8 cellular contexts compared by ENCODE assay signal in the genomic region with DNA sequence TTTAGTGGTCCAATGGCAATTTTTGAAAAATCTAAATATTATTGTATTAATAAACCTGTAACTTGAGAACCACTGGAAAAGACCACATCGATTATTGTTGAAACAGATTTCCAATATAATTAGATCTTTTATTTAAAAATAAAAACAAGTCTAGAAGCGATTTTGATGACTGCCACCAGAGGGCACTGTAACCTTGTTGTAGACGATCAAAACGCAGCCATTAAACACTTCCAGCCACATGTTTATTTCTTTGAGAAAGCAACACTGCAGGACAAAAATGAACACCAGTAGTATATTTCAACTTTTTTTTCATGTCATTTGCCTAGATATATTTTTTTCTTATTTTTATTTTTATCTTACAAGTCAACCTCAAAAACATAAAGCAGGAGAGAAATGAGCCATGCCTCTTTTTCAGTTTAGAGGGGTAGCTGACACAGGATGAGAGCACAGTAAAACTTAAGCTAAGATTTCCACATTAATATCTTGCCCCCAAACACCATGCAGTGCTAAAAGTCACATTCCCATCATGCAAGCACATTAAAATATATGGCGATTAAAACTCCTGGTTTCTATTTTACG.
A peak's percentile ranks its signal among the peaks of the same experiment; 100 is the strongest.
DNase-seq lines count a peak whose midpoint lies in the region; ATAC-seq and TF ChIP-seq lines count a peak whose summit lies in the region.

No MANE protein-coding gene starts in this region.

- H3K9me3 Mint-ChIP-seq in progenitor cell of endocrine pancreas (ENCODE audit: low read depth), result no peaks in the 10 kb centered on the region

- H3K27ac ChIP-seq in OCI-LY1 (ENCODE audit: low read depth, low read length, poor library complexity, severe bottlenecking), result no peak overlapping the region
- no peak overlapping the region for H3K27ac ChIP-seq in fibroblast of lung (ENCODE audit: insufficient read depth, low read length)

- TF ChIP-seq CTCF in OCI-LY1 (IDR thresholded peaks at IDR 0.05; ENCODE audit: low read length) (peak; percentile 61), fibroblast of lung (conservative IDR thresholded peaks at IDR 0.05 in 1 of 2, IDR thresholded peaks at IDR 0.05 in 1 of 2; ENCODE audit: low read depth in 1 of 2, low read length in 2 of 2) (peak; percentile 57 to 61), progenitor cell of endocrine pancreas (IDR thresholded peaks at IDR 0.05; ENCODE audit: unreplicated experiment) (peak; percentile 87)

- H2AFZ ChIP-seq in OCI-LY1 (ENCODE audit: low read length), result no peak overlapping the region
- H2AFZ ChIP-seq in fibroblast of lung (ENCODE audit: low read length), result no peak overlapping the region

- H3K4me2 ChIP-seq in OCI-LY1 (ENCODE audit: low read length), result no peak overlapping the region
- H3K4me2 ChIP-seq in fibroblast of lung (ENCODE audit: extremely low read depth, insufficient read depth, low read length), result no peak overlapping the region

- H3K4me1 ChIP-seq in OCI-LY1 (ENCODE audit: insufficient read depth, low read length, severe bottlenecking) (no peaks in the 10 kb centered on the region), fibroblast of lung (ENCODE audit: control insufficient read depth, extremely low read depth, insufficient read depth, low read length) (no peaks in the 10 kb centered on the region)

- no peaks in the 10 kb centered on the region for H3K36me3 Mint-ChIP-seq in progenitor cell of endocrine pancreas (ENCODE audit: insufficient read depth)

- H3K27me3 ChIP-seq in OCI-LY1 (ENCODE audit: insufficient read depth, low read length) (no peaks in the 10 kb centered on the region), fibroblast of lung (ENCODE audit: control insufficient read depth, insufficient read depth, low read length) (no peaks in the 10 kb centered on the region)

- H3K4me3 Mint-ChIP-seq in progenitor cell of endocrine pancreas (ENCODE audit: low read depth), result no peak overlapping the region

- 0 out of 2 replicates have a peak, but pooled peaks cover 2% of the 10 kb centered on the region for H3K9me3 ChIP-seq in OCI-LY1 (ENCODE audit: low read length)
- no peaks in the 10 kb centered on the region for H3K9me3 ChIP-seq in fibroblast of lung (ENCODE audit: control insufficient read depth, insufficient read depth, low read depth, low read length)

- H4K20me1 ChIP-seq in OCI-LY1 (ENCODE audit: insufficient read depth, low read length) (no peaks in the 10 kb centered on the region), fibroblast of lung (ENCODE audit: control insufficient read depth, extremely low read depth, insufficient read depth, low read length) (no peaks in the 10 kb centered on the region)

- no peaks in the 10 kb centered on the region for H3K79me2 ChIP-seq in OCI-LY1 (ENCODE audit: insufficient read depth, low read length)
- no peaks in the 10 kb centered on the region for H3K79me2 ChIP-seq in fibroblast of lung (ENCODE audit: control insufficient read depth, insufficient read depth, low read length)

- DNase-seq in CMK (ENCODE audit: low read depth), result peak; percentile 32
- peak; percentile 66 for DNase-seq in HT-29 (ENCODE audit: low spot score)
- DNase-seq in activated T-cell treated with anti-CD3 and anti-CD28 coated beads for 4 hours, result peak; percentile 62
- DNase-seq in fibroblast of lung (ENCODE audit: low read depth in 2 of 2), result peak; percentile 59 to 87
- no peak for DNase-seq in progenitor cell of endocrine pancreas (ENCODE audit: low spot score, unreplicated experiment)

- H3K9ac ChIP-seq in OCI-LY1 (ENCODE audit: low read length) (no peak overlapping the region), fibroblast of lung (ENCODE audit: insufficient read depth, low read length) (no peak overlapping the region)

- no peak overlapping the region for H3K4me3 ChIP-seq in OCI-LY1 (ENCODE audit: low read depth, low read length, poor library complexity, severe bottlenecking)
- H3K4me3 ChIP-seq in fibroblast of lung (replicated peaks in 1 of 4; ENCODE audit: control extremely low read depth in 1 of 4, insufficient read depth in 1 of 4, low read depth in 3 of 4, low read length in 4 of 4), result no peak overlapping the region

- H3K27me3 Mint-ChIP-seq in progenitor cell of endocrine pancreas, result no peaks in the 10 kb centered on the region

- no peak overlapping the region for H3K27ac Mint-ChIP-seq in progenitor cell of endocrine pancreas

- no peaks in the 10 kb centered on the region for H3F3A ChIP-seq in OCI-LY1 (ENCODE audit: insufficient read depth, low read length)

- no peaks in the 10 kb centered on the region for H3K4me1 Mint-ChIP-seq in progenitor cell of endocrine pancreas (ENCODE audit: low read depth)

- no peaks in the 10 kb centered on the region for H3K9me2 ChIP-seq in OCI-LY1 (ENCODE audit: low read depth, low read length)

- H3K36me3 ChIP-seq in OCI-LY1 (ENCODE audit: insufficient read depth, low read length), result no peaks in the 10 kb centered on the region
- no peaks in the 10 kb centered on the region for H3K36me3 ChIP-seq in fibroblast of lung (ENCODE audit: control insufficient read depth, insufficient read depth, low read length)

- no peak for ATAC-seq in GM21526 (IDR thresholded peaks at IDR 0.05; ENCODE audit: low FRiP score, unreplicated experiment)
- ATAC-seq in GM21515 (IDR thresholded peaks at IDR 0.05; ENCODE audit: unreplicated experiment), result no peak
